25 cellular contexts compared by ENCODE assay signal in the genomic region with DNA sequence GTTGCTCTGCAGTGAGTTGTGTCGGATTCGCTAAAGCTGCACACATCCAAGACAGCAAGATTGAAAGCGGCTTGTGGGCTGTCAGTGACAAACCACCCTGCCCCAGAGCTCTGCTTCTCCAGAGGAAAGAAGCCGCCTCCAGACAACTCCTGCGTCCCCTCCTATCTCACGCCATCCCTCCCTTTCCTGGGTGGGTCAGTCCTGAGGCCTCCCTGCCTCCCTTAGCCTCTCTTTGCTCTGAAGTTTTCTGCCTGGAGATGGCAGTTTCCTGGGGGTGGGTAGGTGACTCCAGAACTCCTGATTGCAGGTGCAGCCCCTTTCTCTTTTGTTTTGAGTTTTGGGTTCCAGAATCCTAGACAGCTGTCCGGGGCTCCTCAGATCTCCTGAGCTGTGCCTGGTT.
"Had no signal": no experiment of that assay in that cellular context is flagged by ENCODE, and none has a peak within 500 bp of the region (broad histone marks: within the 10 kb centered on the region; RNA-seq: fewer than 3 reads in every experiment).

No MANE protein-coding gene starts in this region.

- H3K4me1 Mint-ChIP-seq: stimulated activated naive B cell treated with anti-CD40 and anti-IgM and Interleukin-4, amounts not matched to agents 10 μg/mL and 1 μg/mL and 100 μg/mL, for 72 hours had no signal

- H3K4me1 ChIP-seq: heart right ventricle, lower lobe of right lung, pancreas, prostate gland, stomach, tibial artery had no signal

- H3K4me3 Mint-ChIP-seq: natural killer cell; stimulated activated naive B cell treated with anti-CD40 and anti-IgM and Interleukin-4, amounts not matched to agents 10 μg/mL and 1 μg/mL and 100 μg/mL, for 72 hours had no signal

- H3K9me3 ChIP-seq: heart right ventricle, lower lobe of right lung, pancreas, prostate gland, stomach, thoracic aorta, tibial artery had no signal

- H3K9me3 Mint-ChIP-seq: stimulated activated naive B cell treated with anti-CD40 and anti-IgM and Interleukin-4, amounts not matched to agents 10 μg/mL and 1 μg/mL and 100 μg/mL, for 72 hours had no signal

- H3K36me3 ChIP-seq: heart right ventricle, lower lobe of right lung, pancreas, prostate gland, stomach, thoracic aorta, tibial artery had no signal

- H3K27me3 ChIP-seq: pancreas, tibial artery had no signal

- DNase-seq: heart right ventricle; left ventricle myocardium superior; lower lobe of right lung; mammary epithelial cell; mesenchymal stem cell; natural killer cell; pancreas; posterior cingulate gyrus; retina; right cardiac atrium; stimulated activated CD4-positive, alpha-beta T cell treated with anti-CD3 and anti-CD28 coated beads, Interleukin-12 subunit alpha, Interleukin-12 subunit beta, amount 100 ng/mL, for 4 hours; stimulated activated CD4-positive, alpha-beta T cell treated with anti-CD3 and anti-CD28 coated beads, Interleukin-15, amount 100 ng/mL, for 24 hours; stimulated activated CD4-positive, alpha-beta T cell treated with anti-CD3 and anti-CD28 coated beads, Interleukin-2, amount 100 ng/mL, for 24 hours; stimulated activated CD4-positive, alpha-beta T cell treated with anti-CD3 and anti-CD28 coated beads, Interleukin-4, amount 100 ng/mL, for 1 hour; stimulated activated naive B cell treated with anti-CD40 and anti-IgM and Interleukin-4, amounts not matched to agents 10 μg/mL and 1 μg/mL and 100 μg/mL, for 72 hours; stimulated activated naive CD8-positive, alpha-beta T cell treated with anti-CD3 and anti-CD28 coated beads, Interleukin-15, Interleukin-2, amounts not matched to agents 100 U/mL and 50 U/mL, for 24 hours; stomach; tibial artery; trophoblast cell had no signal

- H3K27ac ChIP-seq: heart right ventricle, hepatocyte, lower lobe of right lung, pancreas, prostate gland, skin epidermis, stomach, thoracic aorta, tibial artery had no signal

- ATAC-seq: heart right ventricle; left lobe of liver; left ventricle myocardium superior; lower lobe of right lung; natural killer cell; pancreas; right cardiac atrium; sciatic nerve; stimulated activated naive B cell treated with anti-CD40 and anti-IgM and Interleukin-4, amounts not matched to agents 10 μg/mL and 1 μg/mL and 100 μg/mL, for 72 hours; stimulated activated naive CD8-positive, alpha-beta T cell treated with anti-CD3 and anti-CD28 coated beads, Interleukin-15, Interleukin-2, amounts not matched to agents 100 U/mL and 50 U/mL, for 24 hours had no signal

- H3K27ac Mint-ChIP-seq: natural killer cell; stimulated activated naive B cell treated with anti-CD40 and anti-IgM and Interleukin-4, amounts not matched to agents 10 μg/mL and 1 μg/mL and 100 μg/mL, for 72 hours had no signal

- H3K36me3 Mint-ChIP-seq: natural killer cell; stimulated activated naive B cell treated with anti-CD40 and anti-IgM and Interleukin-4, amounts not matched to agents 10 μg/mL and 1 μg/mL and 100 μg/mL, for 72 hours had no signal

- H3K4me3 ChIP-seq: heart right ventricle, hepatocyte, lower lobe of right lung, pancreas, prostate gland, skin epidermis, stomach, thoracic aorta, tibial artery had no signal
